ENCODE assay signal across 13 cellular contexts in genomic region chr7:96224682-96225081, GRCh38.
DNase-seq lines count a peak whose midpoint lies in the region; FAIRE-seq and TF ChIP-seq lines count a peak whose summit lies in the region.
"Had no signal": no experiment of that assay in that cellular context is flagged by ENCODE, and none has a peak within 500 bp of the region (broad histone marks: within the 10 kb centered on the region; RNA-seq: fewer than 3 reads in every experiment).

No MANE protein-coding gene starts in this region.

- H3K36me3 ChIP-seq in brain microvascular endothelial cell (replicated peaks) = no peaks in the 10 kb centered on the region
- H3K36me3 ChIP-seq in neural cell (ENCODE audit: insufficient read depth, low read length) = no peaks in the 10 kb centered on the region
- no peaks in the 10 kb centered on the region for H3K36me3 ChIP-seq in CD4-positive, alpha-beta memory T cell (ENCODE audit: insufficient read depth, low read length)

- no peak for FAIRE-seq in GM19239 (lab: Jason Lieb, UNC)

- no peaks in the 10 kb centered on the region for H3F3A ChIP-seq in neural cell (ENCODE audit: insufficient read depth, low read length, poor library complexity, severe bottlenecking)

- peaks cover 6 to 10% of the 10 kb centered on the region in 2 donors for H3K36me3 Mint-ChIP-seq in CD4-positive, alpha-beta memory T cell

- H3K27me3 ChIP-seq in brain microvascular endothelial cell (replicated peaks) (no peaks in the 10 kb centered on the region), neural cell (ENCODE audit: insufficient read depth, low read depth, low read length) (no peaks in the 10 kb centered on the region)
- H3K27me3 ChIP-seq in CD4-positive, alpha-beta memory T cell (ENCODE audit: insufficient read depth, low read length) = no peaks in the 10 kb centered on the region

- TF ChIP-seq EP300 in neural cell (conservative IDR thresholded peaks at IDR 0.05; ENCODE audit: poor library complexity, severe bottlenecking) = no peak

- intact Hi-C loops in CD4-positive, alpha-beta memory T cell (cut with micrococcal nuclease) = no loop called here

- in situ Hi-C loops in brain microvascular endothelial cell (cut with HindIII; ENCODE audit: low pct_ligation_motif_present, low sequenced_read_pairs) = no loop called here

- H3K4me2 ChIP-seq in neural cell (ENCODE audit: low read length) = no peak overlapping the region

- DNase-seq in SIG-M5 treated with dmso at 0.1 percent for 504 hours (lab: John Stamatoyannopoulos, UW; ENCODE audit: unreplicated experiment) (peak; percentile 3), SIG-M5 (lab: John Stamatoyannopoulos, UW) (no peak), brain microvascular endothelial cell (peak; percentile 16), activated T-cell treated with anti-CD3 and anti-CD28 coated beads for 4 hours (no peak), GM19239 (ENCODE audit: insufficient read length, low spot score) (no peak)
- peak; percentile 20 for DNase-seq in Jurkat, Clone E6-1 (ENCODE audit: low read depth, low spot score)
- DNase-seq in CD4-positive, alpha-beta memory T cell = no peak
- DNase-seq: right cardiac atrium had no signal

- no peaks in the 10 kb centered on the region for H3K27me3 Mint-ChIP-seq in CD4-positive, alpha-beta memory T cell
- H3K27me3 Mint-ChIP-seq: activated naive CD4-positive, alpha-beta T cell treated with anti-CD3 and anti-CD28 coated beads, Interleukin-2, amount 50 U/mL, for 24 hours; B cell; stimulated activated naive CD8-positive, alpha-beta T cell treated with anti-CD3 and anti-CD28 coated beads, Interleukin-15, Interleukin-2, amounts not matched to agents 100 ng/mL and 50 ng/mL, for 24 hours; T-cell had no signal

- H3K79me2 ChIP-seq in neural cell (replicated peaks; ENCODE audit: insufficient read depth, low read length) = no peaks in the 10 kb centered on the region

- H3K27ac ChIP-seq in brain microvascular endothelial cell (no peak overlapping the region), neural cell (ENCODE audit: low read length) (no peak overlapping the region)
- H3K27ac ChIP-seq in CD4-positive, alpha-beta memory T cell (ENCODE audit: low read depth, low read length) = no peak overlapping the region

- no peaks in the 10 kb centered on the region for H3K4me1 ChIP-seq in CD4-positive, alpha-beta memory T cell (ENCODE audit: insufficient read depth, low read length)

- H3K4me1 Mint-ChIP-seq in CD4-positive, alpha-beta memory T cell = peaks cover 0 to 12% (median 4%) of the 10 kb centered on the region in 4 donors
- H3K4me1 Mint-ChIP-seq: B cell, T-cell had no signal

- no peaks in the 10 kb centered on the region for H3K9me3 ChIP-seq in neural cell (ENCODE audit: low read length)
- H3K9me3 ChIP-seq in CD4-positive, alpha-beta memory T cell (ENCODE audit: control insufficient read depth in 1 of 2, low read length in 2 of 2) = no peaks in the 10 kb centered on the region

- peak; percentile 18 for TF ChIP-seq RAD21 in neural cell (conservative IDR thresholded peaks at IDR 0.05)

- no peaks in the 10 kb centered on the region for H3K9me3 Mint-ChIP-seq in CD4-positive, alpha-beta memory T cell
- H3K9me3 Mint-ChIP-seq: T-cell had no signal

- no peak overlapping the region for H3K4me3 Mint-ChIP-seq in CD4-positive, alpha-beta memory T cell
- H3K4me3 Mint-ChIP-seq: activated naive CD4-positive, alpha-beta T cell treated with anti-CD3 and anti-CD28 coated beads, Interleukin-2, amount 50 U/mL, for 24 hours; B cell; stimulated activated naive CD8-positive, alpha-beta T cell treated with anti-CD3 and anti-CD28 coated beads, Interleukin-15, Interleukin-2, amounts not matched to agents 100 ng/mL and 50 ng/mL, for 24 hours; T-cell had no signal

- POLR2A ChIA-PET in CD4-positive, alpha-beta memory T cell (lab: Charles Lee; ENCODE audit: partially characterized antibody) = no interaction called here

- CTCF ChIA-PET in CD4-positive, alpha-beta memory T cell (lab: Charles Lee; ENCODE audit: partially characterized antibody) = no interaction called here

- H3K27ac Mint-ChIP-seq in CD4-positive, alpha-beta memory T cell = no peak overlapping the region
- H3K27ac Mint-ChIP-seq: activated naive CD4-positive, alpha-beta T cell treated with anti-CD3 and anti-CD28 coated beads, Interleukin-2, amount 50 U/mL, for 24 hours; B cell; T-cell had no signal

- no peak overlapping the region for H2AFZ ChIP-seq in neural cell (ENCODE audit: low read depth, low read length)

- no peak overlapping the region for H3K9ac ChIP-seq in neural cell (ENCODE audit: low read length)

- H3K9me2 ChIP-seq in neural cell (ENCODE audit: insufficient read depth, low read length) = no peaks in the 10 kb centered on the region

- no peak overlapping the region for H3K4me3 ChIP-seq in Jurkat, Clone E6-1 (ENCODE audit: low read length)
- H3K4me3 ChIP-seq in brain microvascular endothelial cell (ENCODE audit: low read depth, low read length) (no peak overlapping the region), neural cell (ENCODE audit: low read length) (no peak overlapping the region)
- no peak overlapping the region for H3K4me3 ChIP-seq in CD4-positive, alpha-beta memory T cell (ENCODE audit: low read length in 2 of 2)

- H4K20me1 ChIP-seq in neural cell (ENCODE audit: insufficient read depth) = no peaks in the 10 kb centered on the region

- TF ChIP-seq CTCF in brain microvascular endothelial cell (IDR thresholded peaks at IDR 0.05; ENCODE audit: low read depth, low read length, missing control alignments) (peak; percentile 60), neural cell (IDR thresholded peaks at IDR 0.05; ENCODE audit: poor library complexity, severe bottlenecking) (no peak)

TF ChIP-seq in neural cell, 6 proteins besides CTCF, POLR2A, EP300 and RAD21:
- TF ChIP-seq TAF1 (IDR thresholded peaks at IDR 0.05; ENCODE audit: low read depth) = no peak
- TF ChIP-seq SMC3 (conservative IDR thresholded peaks at IDR 0.05; ENCODE audit: poor library complexity) = peak; percentile 15
TF ChIP-seq in neural cell: peak in this region for 1.

Comparison
In these comparisons a context has a peak if more than half of its experiments do, and no peak if none do; other contexts are left out.
1. DNase-seq: peak in SIG-M5 treated with dmso at 0.1 percent for 504 hours (single experiment), Jurkat, Clone E6-1 (single experiment) and brain microvascular endothelial cell (single experiment); none in SIG-M5 (single experiment), activated T-cell treated with anti-CD3 and anti-CD28 coated beads for 4 hours (single experiment), CD4-positive, alpha-beta memory T cell (0 of 5) and GM19239 (single experiment).